In the genomic region with DNA sequence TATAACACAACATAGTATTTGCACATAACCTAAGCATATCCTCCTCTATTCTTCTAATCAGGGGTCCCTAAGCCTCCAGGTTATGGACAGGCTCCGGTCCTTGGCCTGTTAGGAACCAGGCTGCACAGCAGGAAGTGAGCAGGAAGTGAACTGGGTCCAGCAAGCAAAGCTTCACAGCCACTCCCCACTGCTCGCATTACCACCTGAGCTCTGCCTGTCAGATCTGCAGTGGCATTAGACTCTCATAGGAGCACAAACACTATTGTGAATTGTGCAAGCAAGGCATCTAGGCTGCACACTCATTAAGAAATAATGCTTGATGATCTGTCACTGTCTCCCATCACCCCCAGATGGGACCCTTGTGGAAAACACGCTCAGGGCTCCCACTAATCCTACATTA, we compare ENCODE assay signal across 8 cellular contexts. TPM values are rescaled to one million over a fixed set of nuclear protein-coding genes. Genes with fewer than 3 reads are reported as not detected.
A peak's percentile ranks its signal among the peaks of the same experiment; 100 is the strongest.
DNase-seq lines count a peak whose midpoint lies in the region; ATAC-seq, FAIRE-seq and TF ChIP-seq lines count a peak whose summit lies in the region.

No MANE protein-coding gene starts in this region.

- H3K27ac Mint-ChIP-seq in activated T-helper 1 cell treated with anti-CD3 and anti-CD28 coated beads, Interleukin-12 subunit alpha, Interleukin-12 subunit beta, Interleukin-2, Interleukin-4 antibody, amounts not matched to agents 30 ng/mL and 10 ng/mL and 1 ng/mL, durations not matched to agents 14 hours and 24 hours and 36 hours, result no peak overlapping the region
- no peak overlapping the region for H3K27ac Mint-ChIP-seq in central memory CD8-positive, alpha-beta T cell (ENCODE audit: low read depth)

- H3K4me3 Mint-ChIP-seq in activated T-helper 1 cell treated with anti-CD3 and anti-CD28 coated beads, Interleukin-12 subunit alpha, Interleukin-12 subunit beta, Interleukin-2, Interleukin-4 antibody, amounts not matched to agents 30 ng/mL and 10 ng/mL and 1 ng/mL, durations not matched to agents 14 hours and 24 hours and 36 hours, result no peak overlapping the region
- H3K4me3 Mint-ChIP-seq in central memory CD8-positive, alpha-beta T cell, result peak overlapping the region; percentile 95

- intact Hi-C loops in activated T-helper 1 cell treated with anti-CD3 and anti-CD28 coated beads, Interleukin-12 subunit alpha, Interleukin-12 subunit beta, Interleukin-2, Interleukin-4 antibody, amounts not matched to agents 30 ng/mL and 10 ng/mL and 1 ng/mL, durations not matched to agents 14 hours and 24 hours and 36 hours (cut with micrococcal nuclease), result no loop called here

- DNase-seq in activated T-helper 1 cell treated with Interleukin-2 at 50 U/mL for 16 hours (ENCODE audit: low read depth) (peak; percentile 9), small intestine (peak; percentile 80), SHP77 (lab: John Stamatoyannopoulos, UW) (no peak), Karpas-422 (no peak)
- no peak for DNase-seq in activated T-helper 1 cell treated with anti-CD3 and anti-CD28 coated beads, Interleukin-12 subunit alpha, Interleukin-12 subunit beta, Interleukin-2, Interleukin-4 antibody, amounts not matched to agents 30 ng/mL and 10 ng/mL and 1 ng/mL, durations not matched to agents 14 hours and 24 hours and 36 hours (ENCODE audit: low spot score)
- DNase-seq in central memory CD8-positive, alpha-beta T cell (ENCODE audit: low spot score in 2 of 2), result no peak

- no peaks in the 10 kb centered on the region for H3K36me3 ChIP-seq in small intestine (ENCODE audit: control insufficient read depth in 2 of 2, insufficient read depth in 2 of 2, low read length in 2 of 2)
- H3K36me3 ChIP-seq in Karpas-422 (ENCODE audit: insufficient read depth, low read length), result peaks cover 10% of the 10 kb centered on the region; the same call in 1 of the 2 replicates

- no peaks in the 10 kb centered on the region for H3K9me3 ChIP-seq in small intestine (ENCODE audit: control insufficient read depth, low read depth)
- H3K9me3 ChIP-seq in Karpas-422 (ENCODE audit: low read length), result no peaks in the 10 kb centered on the region

- H3K27me3 Mint-ChIP-seq in activated T-helper 1 cell treated with anti-CD3 and anti-CD28 coated beads, Interleukin-12 subunit alpha, Interleukin-12 subunit beta, Interleukin-2, Interleukin-4 antibody, amounts not matched to agents 30 ng/mL and 10 ng/mL and 1 ng/mL, durations not matched to agents 14 hours and 24 hours and 36 hours (ENCODE audit: insufficient read depth), result no peaks in the 10 kb centered on the region
- no peaks in the 10 kb centered on the region for H3K27me3 Mint-ChIP-seq in central memory CD8-positive, alpha-beta T cell

- no peak overlapping the region for H2AFZ ChIP-seq in Karpas-422 (ENCODE audit: low read length)

- no peak for FAIRE-seq in small intestine (lab: Jason Lieb, UNC)

- peaks cover 19% of the 10 kb centered on the region for H3K36me3 Mint-ChIP-seq in activated T-helper 1 cell treated with anti-CD3 and anti-CD28 coated beads, Interleukin-12 subunit alpha, Interleukin-12 subunit beta, Interleukin-2, Interleukin-4 antibody, amounts not matched to agents 30 ng/mL and 10 ng/mL and 1 ng/mL, durations not matched to agents 14 hours and 24 hours and 36 hours (ENCODE audit: low read depth)
- peaks cover 22% of the 10 kb centered on the region for H3K36me3 Mint-ChIP-seq in central memory CD8-positive, alpha-beta T cell (ENCODE audit: insufficient read depth)

- H3K9me2 ChIP-seq in Karpas-422 (replicated peaks; ENCODE audit: insufficient read depth, low read length), result no peaks in the 10 kb centered on the region

- no peak for TF ChIP-seq EP300 in Ishikawa (IDR thresholded peaks at IDR 0.05; ENCODE audit: borderline replicate concordance)

- H4K20me1 ChIP-seq in Karpas-422 (ENCODE audit: insufficient read depth, low read depth, low read length), result peaks cover 48% of the 10 kb centered on the region

- peaks cover 75% of the 10 kb centered on the region for H3K4me1 Mint-ChIP-seq in activated T-helper 1 cell treated with anti-CD3 and anti-CD28 coated beads, Interleukin-12 subunit alpha, Interleukin-12 subunit beta, Interleukin-2, Interleukin-4 antibody, amounts not matched to agents 30 ng/mL and 10 ng/mL and 1 ng/mL, durations not matched to agents 14 hours and 24 hours and 36 hours (ENCODE audit: low read depth)
- H3K4me1 Mint-ChIP-seq in central memory CD8-positive, alpha-beta T cell, result peaks cover 84% of the 10 kb centered on the region

- peaks cover 9 to 27% of the 10 kb centered on the region in 2 donors for H3K4me1 ChIP-seq in small intestine (ENCODE audit: control insufficient read depth in 2 of 2, insufficient read depth in 1 of 2, low read depth in 1 of 2, low read length in 1 of 2)
- peaks cover 35% of the 10 kb centered on the region for H3K4me1 ChIP-seq in Karpas-422 (ENCODE audit: low read length)

- H3K27me3 ChIP-seq in small intestine (ENCODE audit: control insufficient read depth in 2 of 2, insufficient read depth in 2 of 2, low read length in 2 of 2) (no peaks in the 10 kb centered on the region), Karpas-422 (ENCODE audit: low read length) (no peaks in the 10 kb centered on the region)

- ATAC-seq in central memory CD8-positive, alpha-beta T cell (replicated peaks; ENCODE audit: extremely low read depth, poor library complexity, severe bottlenecking), result peak; percentile 63
- no peak for ATAC-seq in GM21528 (IDR thresholded peaks at IDR 0.05; ENCODE audit: low FRiP score, unreplicated experiment)

- no peak overlapping the region for H3K4me3 ChIP-seq in small intestine (ENCODE audit: low read depth in 1 of 2, low read length in 2 of 2)
- no peak overlapping the region for H3K4me3 ChIP-seq in Karpas-422 (ENCODE audit: low read length)

- peaks cover 98% of the 10 kb centered on the region for H3K79me2 ChIP-seq in Karpas-422 (ENCODE audit: low read length)

- no peaks in the 10 kb centered on the region for H3K9me3 Mint-ChIP-seq in activated T-helper 1 cell treated with anti-CD3 and anti-CD28 coated beads, Interleukin-12 subunit alpha, Interleukin-12 subunit beta, Interleukin-2, Interleukin-4 antibody, amounts not matched to agents 30 ng/mL and 10 ng/mL and 1 ng/mL, durations not matched to agents 14 hours and 24 hours and 36 hours
- no peaks in the 10 kb centered on the region for H3K9me3 Mint-ChIP-seq in central memory CD8-positive, alpha-beta T cell

- 38 to 50% (median 44%) methylated on average over 3 of the region's 3 CpGs for WGBS in small intestine, 3 donors

- no peak overlapping the region for H3K9ac ChIP-seq in Karpas-422 (ENCODE audit: low read length)

- H3K4me2 ChIP-seq in Karpas-422 (ENCODE audit: low read depth, low read length, poor library complexity, severe bottlenecking), result no peak overlapping the region

- no peak for TF ChIP-seq RAD21 in Ishikawa (IDR thresholded peaks at IDR 0.05; ENCODE audit: low read depth)

- H3K27ac ChIP-seq in small intestine (ENCODE audit: low read depth in 1 of 2, low read length in 1 of 2) (no peak overlapping the region), Karpas-422 (ENCODE audit: low read length) (no peak overlapping the region)

TF ChIP-seq in Ishikawa, 13 proteins besides CTCF, POLR2A, EP300 and RAD21:
- no peak for TF ChIP-seq NFIC (IDR thresholded peaks at IDR 0.05)
- TF ChIP-seq TEAD4 (IDR thresholded peaks at IDR 0.05), result no peak
- peak; percentile 62; the same call in 1 of the 2 replicates for TF ChIP-seq CEBPB (IDR thresholded peaks at IDR 0.05)
- TF ChIP-seq ZBTB7A (IDR thresholded peaks at IDR 0.05; ENCODE audit: low read depth), result no peak

RNA-seq across cellular contexts. Expression of a gene that starts 9.8 kb away (rescaled TPM):
- 36.6 and 40.2 TPM in 2 replicates for total RNA-seq in activated T-helper 1 cell treated with anti-CD3 and anti-CD28 coated beads, Interleukin-12 subunit alpha, Interleukin-12 subunit beta, Interleukin-2, Interleukin-4 antibody, amounts not matched to agents 30 ng/mL and 10 ng/mL and 1 ng/mL, durations not matched to agents 14 hours and 24 hours and 36 hours
- 1 to 10 TPM; 3.8 to 8.0 (median 4.9) TPM for polyA plus RNA-seq in small intestine
- 18.4 and 47.1 TPM in 2 replicates for total RNA-seq in Karpas-422 (2014; rRNA removed; shearing (Covaris generic); ENCODE audit: low replicate concordance)

Comparison
In these comparisons a context has a peak if more than half of its experiments do, and no peak if none do; other contexts are left out.
1. DNase-seq: peak in activated T-helper 1 cell treated with Interleukin-2 at 50 U/mL for 16 hours (single experiment) and small intestine (single experiment); none in activated T-helper 1 cell treated with anti-CD3 and anti-CD28 coated beads, Interleukin-12 subunit alpha, Interleukin-12 subunit beta, Interleukin-2, Interleukin-4 antibody, amounts not matched to agents 30 ng/mL and 10 ng/mL and 1 ng/mL, durations not matched to agents 14 hours and 24 hours and 36 hours (single experiment), central memory CD8-positive, alpha-beta T cell (0 of 2), SHP77 (0 of 2) and Karpas-422 (single experiment).